Comparison of ENCODE assay signal across 8 cellular contexts in genomic region chr13:75480691-75481175, GRCh38. TPM values are rescaled to one million over a fixed set of nuclear protein-coding genes. Genes with fewer than 3 reads are reported as not detected.
DNase-seq lines count a peak whose midpoint lies in the region; ATAC-seq and TF ChIP-seq lines count a peak whose summit lies in the region.

No MANE protein-coding gene starts in this region.

- H3K4me1 ChIP-seq in ES-I3 (ENCODE audit: insufficient read depth, low read length): peaks cover 16% of the 10 kb centered on the region
- H3K4me1 ChIP-seq in adipocyte (ENCODE audit: control insufficient read depth, insufficient read depth, low read length): peaks cover 11% of the 10 kb centered on the region
- H3K4me1 ChIP-seq in right atrium auricular region: peaks cover 0 to 19% of the 10 kb centered on the region in 2 donors

- H3K9me3 ChIP-seq in ES-I3 (ENCODE audit: control insufficient read depth, insufficient read depth, low read length) (no peaks in the 10 kb centered on the region), adipocyte (ENCODE audit: control insufficient read depth, low read length) (no peaks in the 10 kb centered on the region), right atrium auricular region (no peaks in the 10 kb centered on the region)

- H3K36me3 ChIP-seq in ES-I3 (ENCODE audit: insufficient read depth, low read length) (no peaks in the 10 kb centered on the region), adipocyte (ENCODE audit: control insufficient read depth, insufficient read depth, low read length, severe bottlenecking) (no peaks in the 10 kb centered on the region), right atrium auricular region (no peaks in the 10 kb centered on the region)

- DNase-seq in NCI-H748 (lab: John Stamatoyannopoulos, UW; ENCODE audit: unreplicated experiment) (peak; percentile 95), adipocyte (ENCODE audit: low read depth) (peak; percentile 63), right atrium auricular region (ENCODE audit: low spot score) (peak; percentile 62), progenitor cell of endocrine pancreas (ENCODE audit: low spot score, unreplicated experiment) (peak; percentile 47)

- H3K4me3 ChIP-seq in adipocyte (ENCODE audit: low read length) (peak overlapping the region; percentile 83), right atrium auricular region (peak overlapping the region; percentile 82 to 88)

- ATAC-seq in HG02642 (IDR thresholded peaks at IDR 0.05; ENCODE audit: poor library complexity, unreplicated experiment): peak; percentile 10
- ATAC-seq in HG03135 (IDR thresholded peaks at IDR 0.05; ENCODE audit: unreplicated experiment): no peak
- no peak for ATAC-seq in GM18873 (IDR thresholded peaks at IDR 0.05; ENCODE audit: low FRiP score, unreplicated experiment)

- no peak for TF ChIP-seq CTCF in right atrium auricular region (IDR thresholded peaks at IDR 0.05)
- TF ChIP-seq CTCF in progenitor cell of endocrine pancreas (IDR thresholded peaks at IDR 0.05; ENCODE audit: unreplicated experiment): no peak

- H3K27me3 Mint-ChIP-seq in progenitor cell of endocrine pancreas: peaks cover 25% of the 10 kb centered on the region

- peaks cover 13% of the 10 kb centered on the region for H3K4me1 Mint-ChIP-seq in progenitor cell of endocrine pancreas (ENCODE audit: low read depth)

- H3K9ac ChIP-seq in ES-I3 (ENCODE audit: low read depth, low read length) (peak overlapping the region; percentile 85), adipocyte (ENCODE audit: low read length) (peak overlapping the region; percentile 85)

- H3K27me3 ChIP-seq in adipocyte (replicated peaks; ENCODE audit: control insufficient read depth, insufficient read depth, low read length) (no peaks in the 10 kb centered on the region), right atrium auricular region (no peaks in the 10 kb centered on the region)

- no peaks in the 10 kb centered on the region for H3K9me3 Mint-ChIP-seq in progenitor cell of endocrine pancreas (ENCODE audit: low read depth)

- H3K36me3 Mint-ChIP-seq in progenitor cell of endocrine pancreas (ENCODE audit: insufficient read depth): no peaks in the 10 kb centered on the region

- H3K4me3 Mint-ChIP-seq in progenitor cell of endocrine pancreas (ENCODE audit: low read depth): peak overlapping the region; percentile 85

- H3K27ac ChIP-seq in right atrium auricular region: peak overlapping the region; percentile 79 to 95

- peak overlapping the region; percentile 77 for H3K27ac Mint-ChIP-seq in progenitor cell of endocrine pancreas

RNA-seq across cellular contexts. Expression of gene TBC1D4, which starts 1.2 kb away (rescaled TPM):
- total RNA-seq in right atrium auricular region: 100 to 1,000 TPM in 1 of 2 donors, 10 to 100 TPM in 1; 64.3 to 162 TPM
- total RNA-seq in progenitor cell of endocrine pancreas: 13.5 and 13.7 TPM in 2 replicates

RNA-seq across cellular contexts. Expression of gene COMMD6, which starts 56.9 kb away (rescaled TPM):
- total RNA-seq in right atrium auricular region (10 to 100 TPM; 48.1 to 89.4 TPM), progenitor cell of endocrine pancreas (171 and 172 TPM in 2 replicates)
